8 cellular contexts compared by ENCODE assay signal in genomic region chr6:28587011-28587745, GRCh38.
DNase-seq lines count a peak whose midpoint lies in the region; ATAC-seq, FAIRE-seq and TF ChIP-seq lines count a peak whose summit lies in the region.

No MANE protein-coding gene starts in this region.

- FAIRE-seq in RCC 7860 (lab: Jason Lieb, UNC): no peak
- peak; percentile 68 for FAIRE-seq in urothelium cell line (lab: Jason Lieb, UNC)

- H3K27ac ChIP-seq in cardiac muscle cell: peak overlapping the region; percentile 79

- peak overlapping the region; percentile 93 for H3K4me3 Mint-ChIP-seq in progenitor cell of endocrine pancreas (ENCODE audit: low read depth)

- TF ChIP-seq CTCF in cardiac muscle cell (IDR thresholded peaks at IDR 0.05; ENCODE audit: low read depth, low read length): no peak
- TF ChIP-seq CTCF in progenitor cell of endocrine pancreas (IDR thresholded peaks at IDR 0.05; ENCODE audit: unreplicated experiment): no peak

- H3K9me3 Mint-ChIP-seq in progenitor cell of endocrine pancreas (ENCODE audit: low read depth): no peaks in the 10 kb centered on the region

- peaks cover 24% of the 10 kb centered on the region for H3K4me1 Mint-ChIP-seq in progenitor cell of endocrine pancreas (ENCODE audit: low read depth)

- H3K27me3 ChIP-seq in cardiac muscle cell: no peaks in the 10 kb centered on the region

- no peaks in the 10 kb centered on the region for H3K9me3 ChIP-seq in cardiac muscle cell (ENCODE audit: low read depth)

- no peaks in the 10 kb centered on the region for H3K36me3 ChIP-seq in cardiac muscle cell

- ATAC-seq in GM19324 (IDR thresholded peaks at IDR 0.05; ENCODE audit: low FRiP score, unreplicated experiment) (peak; percentile 95), HG03521 (IDR thresholded peaks at IDR 0.05; ENCODE audit: unreplicated experiment) (peak; percentile 73)

- no peaks in the 10 kb centered on the region for H3K36me3 Mint-ChIP-seq in progenitor cell of endocrine pancreas (ENCODE audit: insufficient read depth)

- H3K4me1 ChIP-seq in cardiac muscle cell (ENCODE audit: low read depth): peaks cover 15% of the 10 kb centered on the region

- peak overlapping the region; percentile 68 for H3K4me3 ChIP-seq in cardiac muscle cell

- DNase-seq in Ammon's horn (ENCODE audit: low spot score) (peak; percentile 48), RCC 7860 (ENCODE audit: low spot score) (peak; percentile 59), cardiac muscle cell (ENCODE audit: low read depth in 1 of 2, low spot score in 1 of 2) (peak; percentile 64 to 74), progenitor cell of endocrine pancreas (ENCODE audit: low spot score, unreplicated experiment) (peak; percentile 56), urothelium cell line (ENCODE audit: low spot score) (peak; percentile 88)
- peak in 3 of 4 experiments; percentile 17 to 43 (median 37) for DNase-seq in activated naive CD4-positive, alpha-beta T cell (lab: John Stamatoyannopoulos, UW)

- H3K27me3 Mint-ChIP-seq in progenitor cell of endocrine pancreas: peaks cover 24% of the 10 kb centered on the region

- H3K27ac Mint-ChIP-seq in progenitor cell of endocrine pancreas: peak overlapping the region; percentile 86

Comparison
In these comparisons a context has a peak if more than half of its experiments do, and no peak if none do; other contexts are left out.
1. Peak in every context shown above with its lines: DNase-seq, ATAC-seq, H3K4me3 ChIP-seq and H3K27ac ChIP-seq.
2. DNase-seq: peak in every context shown above with its lines; median percentile 88 in urothelium cell line; 69 in cardiac muscle cell; 59 in RCC 7860; 56 in progenitor cell of endocrine pancreas; 48 in Ammon's horn; 37 in activated naive CD4-positive, alpha-beta T cell.